In genomic region chr17:50397919-50398285, GRCh38 we compare ENCODE assay signal across 8 cellular contexts. TPM values are rescaled to one million over a fixed set of nuclear protein-coding genes. Genes with fewer than 3 reads are reported as not detected.
DNase-seq lines count a peak whose midpoint lies in the region; ATAC-seq and TF ChIP-seq lines count a peak whose summit lies in the region.

No MANE protein-coding gene starts in this region.

- H3K4me1 ChIP-seq in NT2/D1 (ENCODE audit: insufficient read depth, insufficient read length) (peaks cover 3% of the 10 kb centered on the region), endodermal cell (ENCODE audit: control insufficient read depth, insufficient read depth, low read length) (no peaks in the 10 kb centered on the region), psoas muscle (peaks cover 17% of the 10 kb centered on the region), gastroesophageal sphincter (peaks cover 0 to 35% (median 17%) of the 10 kb centered on the region in 3 donors)

- H3K36me3 ChIP-seq in NT2/D1 (ENCODE audit: insufficient read depth, insufficient read length, low read length): peaks cover 34% of the 10 kb centered on the region
- peaks cover 26% of the 10 kb centered on the region for H3K36me3 ChIP-seq in endodermal cell (ENCODE audit: control insufficient read depth, insufficient read depth, low read length)
- peaks cover 12 to 21% of the 10 kb centered on the region in 2 donors for H3K36me3 ChIP-seq in psoas muscle (ENCODE audit: insufficient read depth in 1 of 2, low read depth in 1 of 2)
- peaks cover 0 to 25% of the 10 kb centered on the region in 2 donors for H3K36me3 ChIP-seq in gastroesophageal sphincter

- peak overlapping the region; percentile 77 for H3K4me3 ChIP-seq in GM12875 (ENCODE audit: low read depth, low read length)
- H3K4me3 ChIP-seq in NT2/D1 (ENCODE audit: insufficient read length, low read depth): peak overlapping the region; percentile 99
- H3K4me3 ChIP-seq in endodermal cell (ENCODE audit: low read length): peak overlapping the region; percentile 87
- H3K4me3 ChIP-seq in psoas muscle: peak overlapping the region; percentile 95
- H3K4me3 ChIP-seq in gastroesophageal sphincter: peak overlapping the region in 1 of 2 donors; percentile 94

- TF ChIP-seq CTCF in GM12875 (IDR thresholded peaks at IDR 0.05; ENCODE audit: borderline replicate concordance, insufficient read depth, low read depth, low read length) (no peak), endodermal cell (conservative IDR thresholded peaks at IDR 0.05) (no peak), psoas muscle (IDR thresholded peaks at IDR 0.05) (no peak), gastroesophageal sphincter (IDR thresholded peaks at IDR 0.05) (no peak)

- H3K9me3 Mint-ChIP-seq in endodermal cell: peaks cover 12% of the 10 kb centered on the region

- H3K4me1 Mint-ChIP-seq in endodermal cell: peaks cover 14% of the 10 kb centered on the region

- TF ChIP-seq POLR2A in gastroesophageal sphincter (IDR thresholded peaks at IDR 0.05): no peak

- peaks cover 27% of the 10 kb centered on the region for H3K36me3 Mint-ChIP-seq in endodermal cell (ENCODE audit: low read depth)

- intact Hi-C loops in psoas muscle (cut with DNase I) (no loop called here), left colon (cut with DNase I, micrococcal nuclease) (no loop called here)

- H3K27ac Mint-ChIP-seq in endodermal cell: peak overlapping the region; percentile 14

- H3K9me3 ChIP-seq in NT2/D1 (ENCODE audit: insufficient read depth, low read length) (no peaks in the 10 kb centered on the region; the same call in 1 of the 2 replicates), endodermal cell (ENCODE audit: control insufficient read depth, low read length) (no peaks in the 10 kb centered on the region), psoas muscle (no peaks in the 10 kb centered on the region), gastroesophageal sphincter (no peaks in the 10 kb centered on the region)

- H3K27me3 ChIP-seq in NT2/D1 (ENCODE audit: insufficient read depth, insufficient read length) (no peaks in the 10 kb centered on the region), endodermal cell (ENCODE audit: control insufficient read depth, insufficient read depth, low read length, poor library complexity, severe bottlenecking) (no peaks in the 10 kb centered on the region), psoas muscle (ENCODE audit: insufficient read depth in 3 of 3, low read length in 2 of 3) (no peaks in the 10 kb centered on the region), gastroesophageal sphincter (no peaks in the 10 kb centered on the region)

- DNase-seq in NT2/D1 (ENCODE audit: low read depth, low spot score) (no peak), endodermal cell (peak; percentile 65), psoas muscle (no peak), left colon (no peak), left lobe of liver (ENCODE audit: low spot score) (no peak), NCI-H524 treated with DMSO at 0.1 percent for 48 hours (lab: John Stamatoyannopoulos, UW) (no peak)

- TF ChIP-seq EP300 in gastroesophageal sphincter (IDR thresholded peaks at IDR 0.05): no peak

- H3K27me3 Mint-ChIP-seq in endodermal cell (ENCODE audit: insufficient read depth): no peaks in the 10 kb centered on the region

- H3K27ac ChIP-seq in endodermal cell (ENCODE audit: low read depth, low read length) (no peak overlapping the region), psoas muscle (no peak overlapping the region), gastroesophageal sphincter (peak overlapping the region in 1 of 4 donors; percentile 79)

- H3K4me3 Mint-ChIP-seq in endodermal cell: peak overlapping the region; percentile 79

- ATAC-seq in psoas muscle: no peak
- ATAC-seq in left colon: no peak
- no peak for ATAC-seq in gastroesophageal sphincter
- ATAC-seq in left lobe of liver: no peak

- WGBS in endodermal cell (ENCODE audit: insufficient coverage in 1 of 2, insufficient read length in 1 of 2), 2 experiments: 75 to 82% methylated on average over 6 to 9 of the region's 9 CpGs
- 55 to 67% (median 60%) methylated on average over 9 of the region's 9 CpGs for WGBS in psoas muscle, 3 donors
- WGBS in gastroesophageal sphincter (ENCODE audit: low coverage in 1 of 2), 2 donors: 38 to 42% methylated on average over 3 to 9 of the region's 9 CpGs

- H3K9ac ChIP-seq in NT2/D1 (ENCODE audit: insufficient read length, low read depth): peak overlapping the region; percentile 97
- no peak overlapping the region for H3K9ac ChIP-seq in endodermal cell (ENCODE audit: extremely low read depth, low read length, poor library complexity, severe bottlenecking)

RNA-seq across cellular contexts. Expression of gene LRRC59, which starts 0.6 kb away (rescaled TPM):
- total RNA-seq in endodermal cell: 10 to 100 TPM; 87.9 to 98.2 TPM
- 79.9 TPM for polyA plus RNA-seq in endodermal cell (2013, experiment 1 of 2)
- polyA plus RNA-seq in endodermal cell (2013, experiment 2 of 2): 86.0 TPM
- 10 to 100 TPM; 15.9 to 53.9 (median 44.7) TPM for total RNA-seq in psoas muscle
- 100 to 1,000 TPM in 1 of 3 donors, 10 to 100 TPM in 2; 40.8 to 122 (median 90.2) TPM for polyA plus RNA-seq in psoas muscle
- total RNA-seq in left colon: 100 to 1,000 TPM; 113 to 155 TPM
- 10 to 100 TPM; 34.4 to 76.6 (median 50.3) TPM for total RNA-seq in gastroesophageal sphincter
- total RNA-seq in left lobe of liver: 47.3 TPM

RNA-seq across cellular contexts. Expression of gene EME1, which starts 24.9 kb away (rescaled TPM):
- total RNA-seq in endodermal cell (10 to 100 TPM; 14.1 to 26.8 TPM), psoas muscle (under 1 TPM in 2 of 4 donors, not detected in 2; 0.15 to 0.32 TPM), left colon (1 to 10 TPM in 1 of 2 donors, under 1 TPM in 1; 0.61 to 1.9 TPM), gastroesophageal sphincter (under 1 TPM in 1 of 4 donors, not detected in 3; 0.54 TPM), left lobe of liver (0.13 TPM)
- polyA plus RNA-seq in endodermal cell (2013, experiment 1 of 2): 26.3 TPM
- polyA plus RNA-seq in endodermal cell (2013, experiment 2 of 2): 24.8 TPM
- under 1 TPM; 0.06 to 0.39 (median 0.29) TPM for polyA plus RNA-seq in psoas muscle

RNA-seq across cellular contexts. Expression of gene MRPL27, which starts 24.9 kb away (rescaled TPM):
- total RNA-seq in endodermal cell (10 to 100 TPM; 70.9 to 76.7 TPM), psoas muscle (100 to 1,000 TPM in 2 of 4 donors, 10 to 100 TPM in 2; 70.7 to 133 (median 95.3) TPM), left colon (10 to 100 TPM; 73.4 to 85.4 TPM), gastroesophageal sphincter (10 to 100 TPM; 40.3 to 62.1 (median 52.2) TPM), left lobe of liver (38.9 TPM)
- 69.7 TPM for polyA plus RNA-seq in endodermal cell (2013, experiment 1 of 2)
- 62.0 TPM for polyA plus RNA-seq in endodermal cell (2013, experiment 2 of 2)
- 100 to 1,000 TPM; 128 to 468 (median 281) TPM for polyA plus RNA-seq in psoas muscle

RNA-seq across cellular contexts. Expression of gene ACSF2, which starts 28.1 kb away (rescaled TPM):
- total RNA-seq in endodermal cell: 10 to 100 TPM; 61.7 to 76.5 TPM
- 35.1 TPM for polyA plus RNA-seq in endodermal cell (2013, experiment 1 of 2)
- 33.2 TPM for polyA plus RNA-seq in endodermal cell (2013, experiment 2 of 2)
- 10 to 100 TPM; 14.4 to 72.3 (median 44.7) TPM for total RNA-seq in psoas muscle
- polyA plus RNA-seq in psoas muscle: 10 to 100 TPM; 17.0 to 69.7 (median 19.6) TPM
- 100 to 1,000 TPM; 146 to 150 TPM for total RNA-seq in left colon
- total RNA-seq in gastroesophageal sphincter: 10 to 100 TPM; 11.5 to 23.3 (median 16.1) TPM
- total RNA-seq in left lobe of liver: 56.1 TPM

RNA-seq across cellular contexts. Expression of gene XYLT2, which starts 52.0 kb away (rescaled TPM):
- total RNA-seq in endodermal cell (10 to 100 TPM; 54.1 to 65.9 TPM), psoas muscle (1 to 10 TPM; 3.4 to 6.1 (median 4.3) TPM), left colon (10 to 100 TPM; 18.1 to 20.2 TPM), gastroesophageal sphincter (10 to 100 TPM; 19.4 to 30.7 (median 23.4) TPM), left lobe of liver (10.4 TPM)
- 20.9 TPM for polyA plus RNA-seq in endodermal cell (2013, experiment 1 of 2)
- polyA plus RNA-seq in endodermal cell (2013, experiment 2 of 2): 22.1 TPM
- 1 to 10 TPM; 2.8 to 6.3 (median 3.2) TPM for polyA plus RNA-seq in psoas muscle

Comparison
In these comparisons a context has a peak if more than half of its experiments do, and no peak if none do; other contexts are left out.
1. RNA of gene EME1, which starts 24.9 kb away (total RNA-seq): 14.1 to 26.8 TPM in endodermal cell; 0.61 to 1.9 TPM in left colon, 0.54 TPM in gastroesophageal sphincter, 0.15 to 0.32 TPM in psoas muscle and 0.13 TPM in left lobe of liver (single experiment); every median in the first group is over 4 times any median in the second.